In genomic region chr6:113564401-113565161, GRCh38 we compare ENCODE assay signal across 7 cellular contexts.
DNase-seq lines count a peak whose midpoint lies in the region; ATAC-seq and TF ChIP-seq lines count a peak whose summit lies in the region.

No MANE protein-coding gene starts in this region.

- ATAC-seq in GM19324 (IDR thresholded peaks at IDR 0.05; ENCODE audit: low FRiP score, unreplicated experiment), result peak; percentile 85

- peaks cover 28% of the 10 kb centered on the region for H3K4me1 Mint-ChIP-seq in nephron progenitor cell

- H3K27ac ChIP-seq in HUES6 (ENCODE audit: low read depth, low read length) (no peak overlapping the region), SJSA1 (peak overlapping the region; percentile 63)

- H3K36me3 Mint-ChIP-seq in nephron progenitor cell (ENCODE audit: low read depth), result no peaks in the 10 kb centered on the region

- H3K9me3 Mint-ChIP-seq in nephron progenitor cell, result no peaks in the 10 kb centered on the region

- DNase-seq in SJSA1 (ENCODE audit: low read depth in 1 of 2, low spot score in 2 of 2) (peak; percentile 65 to 67), fibroblast of villous mesenchyme (ENCODE audit: low read depth) (peak; percentile 100), nephron progenitor cell (peak; percentile 44), glomerular visceral epithelial cell (ENCODE audit: extremely low spot score) (no peak), HT-29 (ENCODE audit: low spot score) (no peak)

- TF ChIP-seq CTCF in fibroblast of villous mesenchyme (IDR thresholded peaks at IDR 0.05; ENCODE audit: insufficient read depth, low read depth, low read length), result peak; percentile 15
- TF ChIP-seq CTCF in nephron progenitor cell (IDR thresholded peaks at IDR 0.05), result no peak

- peaks cover 3% of the 10 kb centered on the region for H3K27me3 Mint-ChIP-seq in nephron progenitor cell (ENCODE audit: low read depth, poor library complexity)

- H3K9ac ChIP-seq in HUES6 (ENCODE audit: low read length), result peak overlapping the region; percentile 28

- peak overlapping the region; percentile 66 for H3K27ac Mint-ChIP-seq in nephron progenitor cell

- no peaks in the 10 kb centered on the region for H3K36me3 ChIP-seq in HUES6 (ENCODE audit: control insufficient read depth, insufficient read depth, low read length)
- H3K36me3 ChIP-seq in SJSA1, result no peaks in the 10 kb centered on the region

- H3K27me3 ChIP-seq in HUES6 (ENCODE audit: control insufficient read depth, insufficient read depth, low read length) (peaks cover 11% of the 10 kb centered on the region), SJSA1 (replicated peaks) (no peaks in the 10 kb centered on the region)

- H3K9me3 ChIP-seq in HUES6 (ENCODE audit: control insufficient read depth, insufficient read depth, low read depth, low read length) (no peaks in the 10 kb centered on the region), SJSA1 (replicated peaks) (no peaks in the 10 kb centered on the region)

- H3K4me1 ChIP-seq in HUES6 (ENCODE audit: control insufficient read depth, insufficient read depth, low read length) (peaks cover 20% of the 10 kb centered on the region), SJSA1 (replicated peaks) (peaks cover 35% of the 10 kb centered on the region)

- peak overlapping the region; percentile 17 for H3K4me3 ChIP-seq in HUES6 (ENCODE audit: low read depth, low read length)
- no peak overlapping the region for H3K4me3 ChIP-seq in SJSA1
- peak overlapping the region; percentile 33 for H3K4me3 ChIP-seq in fibroblast of villous mesenchyme (ENCODE audit: low read depth, low read length)

- peak overlapping the region; percentile 74 for H3K4me3 Mint-ChIP-seq in nephron progenitor cell

Comparison
In these comparisons a context has a peak if more than half of its experiments do, and no peak if none do; other contexts are left out.
1. DNase-seq: peak in SJSA1 (2 of 2), fibroblast of villous mesenchyme (single experiment) and nephron progenitor cell (single experiment); none in glomerular visceral epithelial cell (single experiment) and HT-29 (single experiment).